9 cellular contexts compared by ENCODE assay signal in genomic region chr10:69994262-69994661, GRCh38. TPM values are rescaled to one million over a fixed set of nuclear protein-coding genes. Genes with fewer than 3 reads are reported as not detected.
DNase-seq lines count a peak whose midpoint lies in the region; ATAC-seq and TF ChIP-seq lines count a peak whose summit lies in the region.
"Had no signal": no experiment of that assay in that cellular context is flagged by ENCODE, and none has a peak within 500 bp of the region (broad histone marks: within the 10 kb centered on the region; RNA-seq: fewer than 3 reads in every experiment).

No MANE protein-coding gene starts in this region.

- H3K4me1 Mint-ChIP-seq in H9: no peaks in the 10 kb centered on the region

- no peak overlapping the region for H2BK15ac ChIP-seq in H9 (ENCODE audit: low read depth, low read length)

- no peak overlapping the region for H3K18ac ChIP-seq in H9 (ENCODE audit: insufficient read length, low read depth, low read length)

- H3K27me3 ChIP-seq in H9 (ENCODE audit: insufficient read depth, low read length): no peaks in the 10 kb centered on the region
- H3K27me3 ChIP-seq: tibial nerve had no signal

- H3K27ac ChIP-seq in H9 (ENCODE audit: insufficient read length, low read depth, low read length): no peak overlapping the region
- no peak overlapping the region for H3K27ac ChIP-seq in RWPE1
- no peak overlapping the region for H3K27ac ChIP-seq in substantia nigra (ENCODE audit: low read depth, low read length, poor library complexity, severe bottlenecking)
- H3K27ac ChIP-seq in coronary artery: no peak overlapping the region
- H3K27ac ChIP-seq: tibial nerve had no signal

- no peaks in the 10 kb centered on the region for H3K23me2 ChIP-seq in H9 (ENCODE audit: insufficient read length, low read depth, low read length, poor library complexity, severe bottlenecking)

- no peak overlapping the region for H2BK120ac ChIP-seq in H9 (ENCODE audit: low read depth, low read length, poor library complexity, severe bottlenecking)

- no peak overlapping the region for H3K9ac ChIP-seq in H9 (ENCODE audit: extremely low read depth, insufficient read length, low read length)

- H2BK5ac ChIP-seq in H9 (ENCODE audit: insufficient read length, low read length): no peak overlapping the region

- H3K79me2 ChIP-seq in H9 (ENCODE audit: insufficient read depth, low read length): no peaks in the 10 kb centered on the region

- H3K56ac ChIP-seq in H9 (ENCODE audit: insufficient read length, low read depth, low read length): no peak overlapping the region

- H2BK12ac ChIP-seq in H9 (ENCODE audit: insufficient read length, low read depth, low read length): no peak overlapping the region

- H3K4ac ChIP-seq in H9 (ENCODE audit: low read depth, low read length): no peak overlapping the region

- peaks cover 7% of the 10 kb centered on the region in 2 experiments; a peak in 3 of 5 replicates for H3K9me3 Mint-ChIP-seq in H9

- peaks cover 42% of the 10 kb centered on the region for H3K27me3 Mint-ChIP-seq in H9 (ENCODE audit: low read depth)

- H3K23ac ChIP-seq in H9 (ENCODE audit: insufficient read length, low read depth, low read length): no peak overlapping the region

- no peak for ATAC-seq in GM18867 (IDR thresholded peaks at IDR 0.05; ENCODE audit: unreplicated experiment)

- H3K4me3 Mint-ChIP-seq in H9: no peak overlapping the region

- no peak overlapping the region for H4K8ac ChIP-seq in H9 (replicated peaks; ENCODE audit: insufficient read length, low read depth, low read length)

- no peaks in the 10 kb centered on the region for H3K79me1 ChIP-seq in H9 (ENCODE audit: insufficient read depth, low read depth, low read length, poor library complexity, severe bottlenecking)

- DNase-seq in AG10803 (ENCODE audit: low read depth) (peak; percentile 23), H9 (peak; percentile 46), RWPE1 (ENCODE audit: low spot score) (peak; percentile 79), fibroblast of villous mesenchyme (ENCODE audit: low read depth) (peak; percentile 62), substantia nigra (lab: John Stamatoyannopoulos, UW) (peak in 29 of 49 donors; percentile 1 to 31 (median 11)), coronary artery (ENCODE audit: low spot score) (no peak), dedifferentiated amniotic fluid mesenchymal stem cell (ENCODE audit: extremely low spot score) (no peak)

- no peak overlapping the region for H3K27ac Mint-ChIP-seq in H9

- H3K4me1 ChIP-seq in H9 (ENCODE audit: insufficient read depth, low read length): no peaks in the 10 kb centered on the region
- H3K4me1 ChIP-seq: tibial nerve had no signal

- H4K20me1 ChIP-seq in H9 (ENCODE audit: control insufficient read depth, insufficient read depth, insufficient read length): no peaks in the 10 kb centered on the region

- no peak overlapping the region for H4K5ac ChIP-seq in H9 (ENCODE audit: insufficient read length, low read depth, low read length)

- H3K14ac ChIP-seq in H9 (ENCODE audit: insufficient read depth, low read length): no peak overlapping the region

- H4K91ac ChIP-seq in H9 (ENCODE audit: insufficient read length, low read depth, low read length): no peak overlapping the region

- peaks cover 4 to 6% (median 5%) of the 10 kb centered on the region in 3 experiments; a peak in 5 of 7 replicates for H3K36me3 Mint-ChIP-seq in H9 (ENCODE audit: insufficient read depth in 1 of 3, low read depth in 3 of 3)

- TF ChIP-seq CTCF in AG10803 (conservative IDR thresholded peaks at IDR 0.05; ENCODE audit: low read length): no peak
- TF ChIP-seq CTCF in H9 (conservative IDR thresholded peaks at IDR 0.05): no peak
- no peak for TF ChIP-seq CTCF in RWPE1 (conservative IDR thresholded peaks at IDR 0.05; ENCODE audit: low read depth)
- TF ChIP-seq CTCF in fibroblast of villous mesenchyme (IDR thresholded peaks at IDR 0.05; ENCODE audit: insufficient read depth, low read depth, low read length): no peak
- no peak for TF ChIP-seq CTCF in coronary artery (IDR thresholded peaks at IDR 0.05)

- H3K4me3 ChIP-seq in AG10803 (ENCODE audit: low read length): no peak overlapping the region
- no peak overlapping the region for H3K4me3 ChIP-seq in fibroblast of villous mesenchyme (ENCODE audit: low read depth, low read length)
- no peak overlapping the region for H3K4me3 ChIP-seq in coronary artery
- H3K4me3 ChIP-seq: tibial nerve had no signal

- WGBS in H9 (ENCODE audit: extremely low coverage, insufficient read length, low lambda C conversion rate): no CpG with 5 or more reads among the region's 2 CpGs

- peak overlapping the region; percentile 48 for H2AFZ ChIP-seq in H9 (ENCODE audit: low read length)

- no peak overlapping the region for H3T11ph ChIP-seq in H9 (ENCODE audit: low read length)

- no peak overlapping the region for H2BK20ac ChIP-seq in H9 (ENCODE audit: low read depth, low read length, poor library complexity, severe bottlenecking)

- H3K9me3 ChIP-seq in H9 (ENCODE audit: control insufficient read depth, low read depth, low read length): no peaks in the 10 kb centered on the region
- H3K9me3 ChIP-seq: tibial nerve had no signal

- POLR2A ChIA-PET in RWPE1 (lab: Yijun Ruan, JAX; ENCODE audit: low non-redundant PET): no interaction called here

- H3K4me2 ChIP-seq in H9 (ENCODE audit: insufficient read depth, insufficient read length, low read length): no peak overlapping the region

- no peak overlapping the region for H2AK5ac ChIP-seq in H9 (ENCODE audit: insufficient read length, low read length)

- CTCF ChIA-PET in RWPE1 (lab: Yijun Ruan, JAX): no interaction called here

RNA-seq across cellular contexts. Expression of gene MACROH2A2, which starts 58.4 kb away (rescaled TPM):
- total RNA-seq in H9 (2021) (11.3 and 12.1 TPM in 2 replicates), fibroblast of villous mesenchyme (3.9 TPM in 2 replicates)

Comparison
In these comparisons a context has a peak if more than half of its experiments do, and no peak if none do; other contexts are left out.
1. DNase-seq: peak in AG10803 (single experiment), H9 (single experiment), RWPE1 (single experiment), fibroblast of villous mesenchyme (single experiment) and substantia nigra (29 of 49); none in coronary artery (single experiment) and dedifferentiated amniotic fluid mesenchymal stem cell (single experiment).